16 cellular contexts compared by ENCODE assay signal in genomic region chr5:170752257-170753215, GRCh38. TPM values are rescaled to one million over a fixed set of nuclear protein-coding genes. Genes with fewer than 3 reads are reported as not detected.
DNase-seq lines count a peak whose midpoint lies in the region; ATAC-seq, FAIRE-seq and TF ChIP-seq lines count a peak whose summit lies in the region.
"Had no signal": no experiment of that assay in that cellular context is flagged by ENCODE, and none has a peak within 500 bp of the region (broad histone marks: within the 10 kb centered on the region; RNA-seq: fewer than 3 reads in every experiment).

No MANE protein-coding gene starts in this region.

- H3K79me2 ChIP-seq in keratinocyte (ENCODE audit: control insufficient read depth, insufficient read depth, low read length), result no peaks in the 10 kb centered on the region

- ATAC-seq in RWPE2 (ENCODE audit: low read depth), result peak; percentile 55
- no peak for ATAC-seq in HG02759 (IDR thresholded peaks at IDR 0.05; ENCODE audit: unreplicated experiment)

- DNase-seq in BE2C (peak; percentile 53), NCI-H1092 treated with DMSO at 0.1 percent for 48 hours (lab: John Stamatoyannopoulos, UW) (peak; percentile 84), RWPE2 (ENCODE audit: low spot score) (no peak), keratinocyte (ENCODE audit: low read depth, low spot score) (no peak), GF-D8 (lab: John Stamatoyannopoulos, UW) (no peak), ACHN (no peak), GM19240 (ENCODE audit: insufficient read length, low spot score) (no peak)
- DNase-seq: activated naive CD8-positive, alpha-beta T cell treated with anti-CD3 and anti-CD28 coated beads, Interleukin-2, amount 10 ng/mL, durations not matched to agents 7 days and 5 days; nephron progenitor cell; spleen had no signal

- no peak for FAIRE-seq in keratinocyte (lab: Jason Lieb, UNC)
- FAIRE-seq: GM12891, H54 had no signal

- H3K9me1 ChIP-seq in keratinocyte (ENCODE audit: control insufficient read depth, extremely low read depth, insufficient read depth, low read length), result no peaks in the 10 kb centered on the region

- dilution Hi-C loops in keratinocyte (cut with MboI; ENCODE audit: extremely low pct_ligation_motif_present, low sequenced_read_pairs), result no loop called here

- H3K27ac ChIP-seq in RWPE2 (ENCODE audit: poor library complexity, severe bottlenecking) (peak overlapping the region; percentile 82), keratinocyte (ENCODE audit: control insufficient read depth, insufficient read depth, low read length) (peak overlapping the region; percentile 18)
- H3K27ac ChIP-seq: coronary artery, Peyer's patch, spleen, vagina had no signal

- in situ Hi-C loops in ACHN (cut with HindIII; ENCODE audit: low pct_ligation_motif_present, low pct_unique_long_range_greater_than_20kb, low sequenced_read_pairs), result no loop called here

- no peak overlapping the region for H3K4me2 ChIP-seq in keratinocyte (ENCODE audit: control insufficient read depth, extremely low read depth, insufficient read depth, low read depth, low read length)

- H3K9me3 ChIP-seq in BE2C, result no peaks in the 10 kb centered on the region
- H3K9me3 ChIP-seq in RWPE2 (ENCODE audit: severe bottlenecking), result no peaks in the 10 kb centered on the region
- H3K9me3 ChIP-seq in keratinocyte (ENCODE audit: control insufficient read depth, low read depth, low read length), result no peaks in the 10 kb centered on the region
- H3K9me3 ChIP-seq: Peyer's patch, spleen, vagina had no signal

- no peak overlapping the region for H2AFZ ChIP-seq in keratinocyte (ENCODE audit: control insufficient read depth, low read length)

- no peaks in the 10 kb centered on the region for H3K27me3 ChIP-seq in BE2C
- H3K27me3 ChIP-seq in RWPE2 (ENCODE audit: insufficient read depth, poor library complexity, severe bottlenecking), result no peaks in the 10 kb centered on the region
- H3K27me3 ChIP-seq in keratinocyte (ENCODE audit: control insufficient read depth, extremely low read depth, insufficient read depth, low read length), result no peaks in the 10 kb centered on the region
- H3K27me3 ChIP-seq: Peyer's patch, vagina had no signal

- H3K4me1 ChIP-seq in BE2C (peaks cover 14% of the 10 kb centered on the region), RWPE2 (ENCODE audit: insufficient read depth, poor library complexity, severe bottlenecking) (peaks cover 58% of the 10 kb centered on the region), keratinocyte (ENCODE audit: control insufficient read depth, extremely low read depth, insufficient read depth, low read length) (peaks cover 3% of the 10 kb centered on the region)
- H3K4me1 ChIP-seq: spleen had no signal

- no peak for TF ChIP-seq CTCF in BE2C (IDR thresholded peaks at IDR 0.05; ENCODE audit: low read depth, low read length)
- no peak for TF ChIP-seq CTCF in RWPE2 (IDR thresholded peaks at IDR 0.05; ENCODE audit: poor library complexity, severe bottlenecking)
- TF ChIP-seq CTCF in keratinocyte (optimal IDR thresholded peaks at IDR 0.05 in 1 of 3, IDR thresholded peaks at IDR 0.05 in 1 of 3, conservative IDR thresholded peaks at IDR 0.05 in 1 of 3; ENCODE audit: extremely low read depth in 1 of 3, insufficient read depth in 2 of 3, low read length in 3 of 3), result no peak

- no peak overlapping the region for H3K9ac ChIP-seq in keratinocyte (ENCODE audit: control insufficient read depth, extremely low read depth, insufficient read depth, low read length)

- H3K36me3 ChIP-seq in BE2C (no peaks in the 10 kb centered on the region), RWPE2 (ENCODE audit: low read depth) (no peaks in the 10 kb centered on the region), keratinocyte (ENCODE audit: control insufficient read depth in 2 of 2, extremely low read depth in 1 of 2, insufficient read depth in 2 of 2, low read length in 2 of 2) (no peaks in the 10 kb centered on the region)
- H3K36me3 ChIP-seq: Peyer's patch, spleen, vagina had no signal

- no peaks in the 10 kb centered on the region for H4K20me1 ChIP-seq in keratinocyte (ENCODE audit: control insufficient read depth, extremely low read depth, insufficient read depth, low read length)

- H3K4me3 ChIP-seq in BE2C (ENCODE audit: low read depth, low read length) (no peak overlapping the region), RWPE2 (ENCODE audit: severe bottlenecking) (no peak overlapping the region), keratinocyte (ENCODE audit: control insufficient read depth in 2 of 3, extremely low read depth in 1 of 3, insufficient read depth in 2 of 3, low read depth in 1 of 3, low read length in 3 of 3) (no peak overlapping the region)
- H3K4me3 ChIP-seq: coronary artery, Peyer's patch, spleen, vagina had no signal

RNA-seq across cellular contexts. Expression of gene GABRP, which starts 31.0 kb away (rescaled TPM):
- polyA plus RNA-seq in BE2C (2012; ENCODE audit: insufficient read depth, insufficient read length, low read depth), result not detected
- 0.06 to 0.28 TPM (median 0.18 TPM) in 3 replicates for polyA plus RNA-seq in keratinocyte
- not detected for polyA plus RNA-seq in keratinocyte (2011; ENCODE audit: low read depth)
- polyA plus RNA-seq in keratinocyte (2011; cell fraction: cytosol; rRNA removed), result 0.09 and 0.28 TPM in 2 replicates
- 0.20 and 0.67 TPM in 2 replicates for polyA plus RNA-seq in keratinocyte (2011; cell fraction: nucleus; rRNA removed)
- polyA plus RNA-seq in keratinocyte (2012; ENCODE audit: low replicate concordance), result 0.19 TPM in 1 of 2 replicates, not detected in the other
- polyA minus RNA-seq in keratinocyte, result 0.13 TPM in 2 of 3 replicates, not detected in the other
- polyA minus RNA-seq in keratinocyte (2011; cell fraction: cytosol; rRNA and poly(A)+ RNA removed), result not detected
- 0.32 TPM in 1 of 2 replicates, not detected in the other for polyA minus RNA-seq in keratinocyte (2011; cell fraction: nucleus; rRNA and poly(A)+ RNA removed)

Comparison
In these comparisons a context has a peak if more than half of its experiments do, and no peak if none do; other contexts are left out.
1. DNase-seq: peak in BE2C (single experiment) and NCI-H1092 treated with DMSO at 0.1 percent for 48 hours (single experiment); none in RWPE2 (single experiment), keratinocyte (single experiment), GF-D8 (single experiment), ACHN (single experiment) and GM19240 (single experiment).